ENCODE assay signal across 17 cellular contexts in the genomic region with DNA sequence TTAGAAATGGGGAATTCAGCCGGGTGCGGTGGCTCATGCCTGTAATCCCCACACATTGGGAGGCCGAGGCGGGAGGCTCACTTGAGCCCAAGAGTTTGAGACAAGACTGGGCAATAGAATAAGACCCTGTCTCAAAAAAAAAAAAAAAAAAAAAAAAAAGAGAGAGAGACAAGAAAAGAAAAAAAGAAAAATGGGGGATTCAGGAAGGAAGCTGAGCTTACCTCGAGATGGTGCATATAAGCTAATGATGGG. TPM values are rescaled to one million over a fixed set of nuclear protein-coding genes. Genes with fewer than 3 reads are reported as not detected.
DNase-seq lines count a peak whose midpoint lies in the region; ATAC-seq and TF ChIP-seq lines count a peak whose summit lies in the region.
"Had no signal": no experiment of that assay in that cellular context is flagged by ENCODE, and none has a peak within 500 bp of the region (broad histone marks: within the 10 kb centered on the region; RNA-seq: fewer than 3 reads in every experiment).

No MANE protein-coding gene starts in this region.

- CTCF ChIA-PET in activated naive CD4-positive, alpha-beta T cell treated with anti-CD3 and anti-CD28 coated beads, Interleukin-2, amount 10 ng/mL, durations not matched to agents 7 days and 5 days (lab: Charles Lee) = no interaction called here
- CTCF ChIA-PET in activated B cell treated with CpG ODN at 0.5 μM for 24 hours (lab: Charles Lee) = no interaction called here

- H3K27me3 Mint-ChIP-seq in activated naive CD4-positive, alpha-beta T cell treated with anti-CD3 and anti-CD28 coated beads, Interleukin-2, amount 10 ng/mL, durations not matched to agents 7 days and 5 days = peaks cover 31% of the 10 kb centered on the region
- peaks cover 12% of the 10 kb centered on the region for H3K27me3 Mint-ChIP-seq in activated B cell treated with CpG ODN at 0.5 μM for 24 hours
- H3K27me3 Mint-ChIP-seq in effector memory CD8-positive, alpha-beta T cell = peaks cover 13 to 19% of the 10 kb centered on the region in 2 donors

- no peaks in the 10 kb centered on the region for H3K9me3 Mint-ChIP-seq in activated naive CD4-positive, alpha-beta T cell treated with anti-CD3 and anti-CD28 coated beads, Interleukin-2, amount 50 U/mL, for 72 hours
- H3K9me3 Mint-ChIP-seq in activated naive CD4-positive, alpha-beta T cell treated with anti-CD3 and anti-CD28 coated beads, Interleukin-2, amount 10 ng/mL, durations not matched to agents 7 days and 5 days = peaks cover 3% of the 10 kb centered on the region
- no peaks in the 10 kb centered on the region for H3K9me3 Mint-ChIP-seq in activated B cell treated with CpG ODN at 0.5 μM for 24 hours
- H3K9me3 Mint-ChIP-seq in effector memory CD8-positive, alpha-beta T cell = no peaks in the 10 kb centered on the region
- no peaks in the 10 kb centered on the region for H3K9me3 Mint-ChIP-seq in stimulated activated effector memory CD8-positive, alpha-beta T cell treated with anti-CD3 and anti-CD28 coated beads, Interleukin-12 subunit alpha, Interleukin-12 subunit beta, amount 100 ng/mL, for 72 hours

- no peak for TF ChIP-seq CTCF in activated B cell treated with CpG ODN at 0.5 μM for 24 hours (IDR thresholded peaks at IDR 0.05)

- H3K4me1 Mint-ChIP-seq in activated naive CD4-positive, alpha-beta T cell treated with anti-CD3 and anti-CD28 coated beads, Interleukin-2, amount 10 ng/mL, durations not matched to agents 7 days and 5 days = peaks cover 33% of the 10 kb centered on the region
- peaks cover 13% of the 10 kb centered on the region for H3K4me1 Mint-ChIP-seq in activated B cell treated with CpG ODN at 0.5 μM for 24 hours
- H3K4me1 Mint-ChIP-seq in effector memory CD8-positive, alpha-beta T cell (ENCODE audit: low read depth in 2 of 2) = peaks cover 4 to 10% of the 10 kb centered on the region in 2 donors
- H3K4me1 Mint-ChIP-seq in stimulated activated effector memory CD8-positive, alpha-beta T cell treated with anti-CD3 and anti-CD28 coated beads, Interleukin-12 subunit alpha, Interleukin-12 subunit beta, amount 100 ng/mL, for 72 hours = peaks cover 7% of the 10 kb centered on the region
- H3K4me1 Mint-ChIP-seq: GM23338 had no signal

- POLR2A ChIA-PET in activated B cell treated with CpG ODN at 0.5 μM for 24 hours (lab: Charles Lee) = interaction anchor here (0.7 kb wide), 1 partner anchor 19 kb away, joined by 4 read pairs; no protein-coding TSS in a partner anchor

- DNase-seq in activated naive CD4-positive, alpha-beta T cell treated with anti-CD3 and anti-CD28 coated beads, Interleukin-2, amount 50 U/mL, for 72 hours (ENCODE audit: low spot score in 2 of 2) = no peak
- no peak for DNase-seq in activated naive CD4-positive, alpha-beta T cell treated with anti-CD3 and anti-CD28 coated beads, Interleukin-2, amount 10 ng/mL, durations not matched to agents 7 days and 5 days
- DNase-seq in activated B cell treated with CpG ODN at 0.5 μM for 24 hours (no peak), hippocampal formation (lab: John Stamatoyannopoulos, UW) (no peak), left lobe of liver (ENCODE audit: low spot score) (no peak), NK-92 (lab: John Stamatoyannopoulos, UW; ENCODE audit: unreplicated experiment) (no peak)
- no peak for DNase-seq in effector memory CD8-positive, alpha-beta T cell
- no peak for DNase-seq in stimulated activated effector memory CD8-positive, alpha-beta T cell treated with anti-CD3 and anti-CD28 coated beads, Interleukin-12 subunit alpha, Interleukin-12 subunit beta, amount 100 ng/mL, for 72 hours (ENCODE audit: low spot score in 2 of 2)
- DNase-seq: foreskin melanocyte, left colon, MV-4-11, NCI-H2029, NCI-H510A treated with DMSO at 0.1 percent for 48 hours, Right ventricle myocardium superior had no signal

- intact Hi-C loops in activated B cell treated with CpG ODN at 0.5 μM for 24 hours (cut with micrococcal nuclease) = no loop called here

- no peaks in the 10 kb centered on the region for H3K36me3 Mint-ChIP-seq in activated naive CD4-positive, alpha-beta T cell treated with anti-CD3 and anti-CD28 coated beads, Interleukin-2, amount 50 U/mL, for 72 hours
- peaks cover 2% of the 10 kb centered on the region for H3K36me3 Mint-ChIP-seq in activated naive CD4-positive, alpha-beta T cell treated with anti-CD3 and anti-CD28 coated beads, Interleukin-2, amount 10 ng/mL, durations not matched to agents 7 days and 5 days
- no peaks in the 10 kb centered on the region for H3K36me3 Mint-ChIP-seq in activated B cell treated with CpG ODN at 0.5 μM for 24 hours (ENCODE audit: low read depth)
- H3K36me3 Mint-ChIP-seq in effector memory CD8-positive, alpha-beta T cell (ENCODE audit: insufficient read depth) = peaks cover 2% of the 10 kb centered on the region
- no peaks in the 10 kb centered on the region for H3K36me3 Mint-ChIP-seq in stimulated activated effector memory CD8-positive, alpha-beta T cell treated with anti-CD3 and anti-CD28 coated beads, Interleukin-12 subunit alpha, Interleukin-12 subunit beta, amount 100 ng/mL, for 72 hours

- peak overlapping the region; percentile 78 to 81 for H3K27ac Mint-ChIP-seq in activated naive CD4-positive, alpha-beta T cell treated with anti-CD3 and anti-CD28 coated beads, Interleukin-2, amount 50 U/mL, for 72 hours
- H3K27ac Mint-ChIP-seq in activated naive CD4-positive, alpha-beta T cell treated with anti-CD3 and anti-CD28 coated beads, Interleukin-2, amount 10 ng/mL, durations not matched to agents 7 days and 5 days = no peak overlapping the region
- H3K27ac Mint-ChIP-seq in activated B cell treated with CpG ODN at 0.5 μM for 24 hours = peak overlapping the region; percentile 81
- peak overlapping the region in 1 of 2 donors; percentile 96 for H3K27ac Mint-ChIP-seq in effector memory CD8-positive, alpha-beta T cell
- peak overlapping the region; percentile 35 for H3K27ac Mint-ChIP-seq in stimulated activated effector memory CD8-positive, alpha-beta T cell treated with anti-CD3 and anti-CD28 coated beads, Interleukin-12 subunit alpha, Interleukin-12 subunit beta, amount 100 ng/mL, for 72 hours
- H3K27ac Mint-ChIP-seq: GM23338, T-helper 17 cell had no signal

- ATAC-seq in activated naive CD4-positive, alpha-beta T cell treated with anti-CD3 and anti-CD28 coated beads, Interleukin-2, amount 50 U/mL, for 72 hours = no peak
- no peak for ATAC-seq in activated B cell treated with CpG ODN at 0.5 μM for 24 hours (ENCODE audit: low read depth)
- ATAC-seq in effector memory CD8-positive, alpha-beta T cell (replicated peaks) = no peak
- no peak for ATAC-seq in stimulated activated effector memory CD8-positive, alpha-beta T cell treated with anti-CD3 and anti-CD28 coated beads, Interleukin-12 subunit alpha, Interleukin-12 subunit beta, amount 100 ng/mL, for 72 hours
- ATAC-seq in left lobe of liver = no peak
- ATAC-seq: GM23338, left colon, mucosa of descending colon had no signal

- H3K4me3 Mint-ChIP-seq in activated naive CD4-positive, alpha-beta T cell treated with anti-CD3 and anti-CD28 coated beads, Interleukin-2, amount 10 ng/mL, durations not matched to agents 7 days and 5 days = no peak overlapping the region
- H3K4me3 Mint-ChIP-seq in activated B cell treated with CpG ODN at 0.5 μM for 24 hours = peak overlapping the region; percentile 82
- peak overlapping the region; percentile 59 to 90 for H3K4me3 Mint-ChIP-seq in effector memory CD8-positive, alpha-beta T cell
- H3K4me3 Mint-ChIP-seq in stimulated activated effector memory CD8-positive, alpha-beta T cell treated with anti-CD3 and anti-CD28 coated beads, Interleukin-12 subunit alpha, Interleukin-12 subunit beta, amount 100 ng/mL, for 72 hours = peak overlapping the region; percentile 39
- H3K4me3 Mint-ChIP-seq: GM23338 had no signal

RNA-seq across cellular contexts. Expression of a gene that starts 57.6 kb away (rescaled TPM):
- 10 to 100 TPM; 42.3 to 71.5 TPM for total RNA-seq in activated naive CD4-positive, alpha-beta T cell treated with anti-CD3 and anti-CD28 coated beads, Interleukin-2, amount 50 U/mL, for 72 hours
- total RNA-seq in activated B cell treated with CpG ODN at 0.5 μM for 24 hours = 4.6 and 4.7 TPM in 2 replicates
- 1.7 TPM for total RNA-seq in left lobe of liver
